10 cellular contexts compared by ENCODE assay signal in the genomic region with DNA sequence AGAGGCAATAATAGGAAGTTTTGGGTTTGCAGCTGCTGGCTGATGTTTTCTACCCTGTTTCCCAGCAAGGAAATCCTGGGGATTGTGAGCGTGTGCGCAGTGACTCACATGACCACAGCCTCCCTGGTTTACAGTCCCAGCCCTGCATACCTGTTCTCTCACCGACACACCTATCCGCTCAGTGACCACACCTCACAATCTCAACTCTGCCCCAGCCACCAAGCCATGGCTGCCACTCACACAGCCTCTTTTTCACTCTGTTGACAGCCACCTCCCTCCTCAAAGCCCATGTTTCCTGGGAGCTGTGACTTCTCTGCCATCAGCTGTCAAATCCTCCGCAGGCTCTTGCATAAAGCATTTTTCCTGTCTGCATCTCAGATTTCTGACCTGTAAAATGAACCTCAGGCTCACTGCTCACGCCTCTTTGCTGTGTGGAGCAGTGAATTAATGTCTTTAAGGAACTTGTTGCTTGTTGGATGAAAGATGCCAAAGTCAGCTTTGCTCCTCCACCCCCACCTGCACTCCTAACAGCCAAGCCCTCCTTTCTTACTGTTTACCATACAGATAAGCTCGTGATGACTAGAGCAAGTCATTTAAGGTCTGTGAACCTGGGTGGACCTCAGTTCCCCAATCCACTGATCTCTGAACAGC. TPM values are rescaled to one million over a fixed set of nuclear protein-coding genes. Genes with fewer than 3 reads are reported as not detected.
DNase-seq lines count a peak whose midpoint lies in the region; ATAC-seq, FAIRE-seq and TF ChIP-seq lines count a peak whose summit lies in the region.
"Had no signal": no experiment of that assay in that cellular context is flagged by ENCODE, and none has a peak within 500 bp of the region (broad histone marks: within the 10 kb centered on the region; RNA-seq: fewer than 3 reads in every experiment).

No MANE protein-coding gene starts in this region.

- no peak for TF ChIP-seq CTCF in NB4 (IDR thresholded peaks at IDR 0.05; ENCODE audit: low read depth, low read length)
- TF ChIP-seq CTCF in bronchial epithelial cell (IDR thresholded peaks at IDR 0.05; ENCODE audit: insufficient read depth, low read length, severe bottlenecking), result no peak
- no peak for TF ChIP-seq CTCF in left lung (IDR thresholded peaks at IDR 0.05)
- TF ChIP-seq CTCF in suprapubic skin (IDR thresholded peaks at IDR 0.05), result no peak

- H3K9me3 ChIP-seq in left lung (no peaks in the 10 kb centered on the region), suprapubic skin (no peaks in the 10 kb centered on the region)
- H3K9me3 ChIP-seq: neutrophil had no signal

- no peaks in the 10 kb centered on the region for H3K27me3 ChIP-seq in bronchial epithelial cell (ENCODE audit: control insufficient read depth, insufficient read depth, low read length)
- H3K27me3 ChIP-seq in left lung, result peaks cover 0 to 3% of the 10 kb centered on the region in 2 donors
- no peaks in the 10 kb centered on the region for H3K27me3 ChIP-seq in suprapubic skin

- ATAC-seq in left lung, result peak; percentile 98
- no peak for ATAC-seq in HG03139 (IDR thresholded peaks at IDR 0.05; ENCODE audit: unreplicated experiment)
- ATAC-seq in HG02759 (IDR thresholded peaks at IDR 0.05; ENCODE audit: unreplicated experiment), result no peak

- H3K27ac ChIP-seq in left lung (peak overlapping the region; percentile 64 to 65), suprapubic skin (peak overlapping the region; percentile 68)
- H3K27ac ChIP-seq: neutrophil had no signal

- H3K4me3 ChIP-seq in NB4 (ENCODE audit: low read depth, low read length), result no peak overlapping the region
- no peak overlapping the region for H3K4me3 ChIP-seq in bronchial epithelial cell (ENCODE audit: low read depth, low read length)
- H3K4me3 ChIP-seq in left lung, result no peak overlapping the region
- H3K4me3 ChIP-seq in suprapubic skin, result no peak overlapping the region

- no peak for TF ChIP-seq POLR2A in NB4 (IDR thresholded peaks at IDR 0.05; ENCODE audit: extremely low read depth, insufficient read length)
- TF ChIP-seq POLR2A in suprapubic skin (IDR thresholded peaks at IDR 0.05), result no peak

- peak; percentile 99 for FAIRE-seq in bronchial epithelial cell (lab: Jason Lieb, UNC)

- 35% methylated on average over 7 of the region's 7 CpGs for WGBS in suprapubic skin

- H3K4me1 ChIP-seq in left lung (peaks cover 0 to 2% of the 10 kb centered on the region in 2 donors), suprapubic skin (peaks cover 12% of the 10 kb centered on the region)

- intact Hi-C loops in left lung (cut with DNase I), result no loop called here

- DNase-seq in NB4 (ENCODE audit: low read depth) (peak; percentile 18), bronchial epithelial cell (ENCODE audit: low read depth) (peak; percentile 99), left lung (peak; percentile 76 to 81), suprapubic skin (ENCODE audit: low spot score in 2 of 2) (no peak), NCI-H2081 (lab: John Stamatoyannopoulos, UW) (no peak)
- DNase-seq: activated effector memory CD4-positive, alpha-beta T cell treated with anti-CD3 and anti-CD28 coated beads, Interleukin-2, amount 50 U/mL, for 16 hours; NCI-H2029 treated with DMSO at 0.1 percent for 48 hours had no signal

- no peak for TF ChIP-seq EP300 in suprapubic skin (IDR thresholded peaks at IDR 0.05)

- H3K36me3 ChIP-seq in bronchial epithelial cell (ENCODE audit: control insufficient read depth, insufficient read depth, low read length), result no peaks in the 10 kb centered on the region
- H3K36me3 ChIP-seq in left lung, result no peaks in the 10 kb centered on the region
- no peaks in the 10 kb centered on the region for H3K36me3 ChIP-seq in suprapubic skin
- H3K36me3 ChIP-seq: neutrophil had no signal

RNA-seq across cellular contexts. Expression of gene B4GALNT3, which starts 43.5 kb away (rescaled TPM):
- total RNA-seq in bronchial epithelial cell, result 8.2 and 8.3 TPM in 2 replicates
- 10 to 100 TPM; 31.4 to 34.0 TPM for total RNA-seq in left lung
- 10 to 100 TPM; 30.7 to 66.2 (median 35.0) TPM for total RNA-seq in suprapubic skin

Comparison
In these comparisons a context has a peak if more than half of its experiments do, and no peak if none do; other contexts are left out.
1. DNase-seq: peak in NB4 (single experiment), bronchial epithelial cell (single experiment) and left lung (2 of 2); none in suprapubic skin (0 of 2) and NCI-H2081 (0 of 2).